ENCODE assay signal across 21 cellular contexts in genomic region chr10:88408111-88408510, GRCh38.
"Had no signal": no experiment of that assay in that cellular context is flagged by ENCODE, and none has a peak within 500 bp of the region (broad histone marks: within the 10 kb centered on the region; RNA-seq: fewer than 3 reads in every experiment).

No MANE protein-coding gene starts in this region.

- H3K9me3 ChIP-seq: esophagus squamous epithelium, heart left ventricle, right atrium auricular region had no signal

- DNase-seq: activated CD4-positive, alpha-beta T cell treated with anti-CD3 and anti-CD28 coated beads for 48 hours; activated CD8-positive, alpha-beta memory T cell treated with anti-CD3 and anti-CD28 coated beads, Interleukin-2, amount 50 U/mL, for 4 hours; activated CD8-positive, alpha-beta T cell treated with anti-CD3 and anti-CD28 coated beads, Interleukin-2, amount 10 ng/mL, durations not matched to agents 7 days and 5 days; activated effector memory CD4-positive, alpha-beta T cell treated with anti-CD3 and anti-CD28 coated beads, Interleukin-2, amount 50 U/mL, for 16 hours; activated T-cell treated with anti-CD3 and anti-CD28 coated beads, Interleukin-2, amount 50 U/mL, for 48 hours; amygdala; brain microvascular endothelial cell; cortex of kidney; effector CD8-positive, alpha-beta T cell; esophagus squamous epithelium; heart left ventricle; mesendoderm; occipital lobe; stimulated activated CD4-positive, alpha-beta T cell treated with anti-CD3 and anti-CD28 coated beads, Interleukin-2, amount 100 ng/mL, for 48 hours had no signal

- H3K36me3 ChIP-seq: brain microvascular endothelial cell, esophagus squamous epithelium, heart left ventricle, right atrium auricular region had no signal

- H3K27me3 Mint-ChIP-seq: activated naive CD4-positive, alpha-beta T cell treated with anti-CD3 and anti-CD28 coated beads, Interleukin-2, amount 50 U/mL, for 24 hours; central memory CD8-positive, alpha-beta T cell; natural killer cell treated with Interleukin-12 subunit alpha and Interleukin-12 subunit beta and Interleukin-15 and Interleukin-18, amount 100 ng/mL, for 72 hours; progenitor cell of endocrine pancreas; stimulated activated memory B cell treated with anti-CD40 and anti-IgM and Interleukin-4, amounts not matched to agents 10 μg/mL and 1 μg/mL and 100 μg/mL, for 72 hours had no signal

- H3K4me3 Mint-ChIP-seq: activated CD8-positive, alpha-beta T cell treated with anti-CD3 and anti-CD28 coated beads, Interleukin-2, amount 10 ng/mL, durations not matched to agents 7 days and 5 days; activated naive CD4-positive, alpha-beta T cell treated with anti-CD3 and anti-CD28 coated beads, Interleukin-2, amount 50 U/mL, for 24 hours; central memory CD8-positive, alpha-beta T cell; natural killer cell treated with Interleukin-12 subunit alpha and Interleukin-12 subunit beta and Interleukin-15 and Interleukin-18, amount 100 ng/mL, for 72 hours; stimulated activated memory B cell treated with anti-CD40 and anti-IgM and Interleukin-4, amounts not matched to agents 10 μg/mL and 1 μg/mL and 100 μg/mL, for 72 hours; WTC11 had no signal

- H3K4me1 ChIP-seq: right atrium auricular region had no signal

- H3K27ac Mint-ChIP-seq: activated CD8-positive, alpha-beta T cell treated with anti-CD3 and anti-CD28 coated beads, Interleukin-2, amount 10 ng/mL, durations not matched to agents 7 days and 5 days; activated naive CD4-positive, alpha-beta T cell treated with anti-CD3 and anti-CD28 coated beads, Interleukin-2, amount 50 U/mL, for 24 hours; natural killer cell treated with Interleukin-12 subunit alpha and Interleukin-12 subunit beta and Interleukin-15 and Interleukin-18, amount 100 ng/mL, for 72 hours; progenitor cell of endocrine pancreas; stimulated activated memory B cell treated with anti-CD40 and anti-IgM and Interleukin-4, amounts not matched to agents 10 μg/mL and 1 μg/mL and 100 μg/mL, for 72 hours; WTC11 had no signal

- H3K27me3 ChIP-seq: brain microvascular endothelial cell, esophagus squamous epithelium, heart left ventricle, right atrium auricular region had no signal

- H3K4me1 Mint-ChIP-seq: central memory CD8-positive, alpha-beta T cell; WTC11 had no signal

- H3K4me3 ChIP-seq: esophagus squamous epithelium, heart left ventricle, right atrium auricular region had no signal

- H3K36me3 Mint-ChIP-seq: natural killer cell treated with Interleukin-12 subunit alpha and Interleukin-12 subunit beta and Interleukin-15 and Interleukin-18, amount 100 ng/mL, for 72 hours; WTC11 had no signal

- H3K9me3 Mint-ChIP-seq: activated naive CD4-positive, alpha-beta T cell treated with anti-CD3 and anti-CD28 coated beads, Interleukin-2, amount 50 U/mL, for 24 hours; central memory CD8-positive, alpha-beta T cell; natural killer cell treated with Interleukin-12 subunit alpha and Interleukin-12 subunit beta and Interleukin-15 and Interleukin-18, amount 100 ng/mL, for 72 hours; WTC11 had no signal
